In the genomic region with DNA sequence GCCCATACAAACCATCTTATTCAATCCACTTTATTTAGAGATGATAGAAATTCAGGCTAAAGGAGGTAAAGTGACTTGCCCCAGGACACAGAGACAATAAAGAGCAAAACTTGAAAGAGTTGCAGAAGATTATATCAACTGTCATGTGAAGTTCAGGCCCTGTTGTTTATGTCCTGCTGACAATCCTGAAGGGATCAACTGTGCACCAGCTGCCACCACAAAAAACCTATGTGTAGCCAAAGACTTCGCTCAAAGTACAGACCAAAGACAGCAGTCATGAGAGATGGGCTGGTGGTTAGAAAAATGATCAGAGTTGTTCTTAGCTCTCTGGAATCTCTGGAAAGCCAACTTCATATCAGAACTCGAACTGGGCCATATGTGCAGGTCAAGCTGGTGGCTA, we compare ENCODE assay signal across 30 cellular contexts.
"Had no signal": no experiment of that assay in that cellular context is flagged by ENCODE, and none has a peak within 500 bp of the region (broad histone marks: within the 10 kb centered on the region; RNA-seq: fewer than 3 reads in every experiment).

No MANE protein-coding gene starts in this region.

- H3K4me3 ChIP-seq: coronary artery, gastroesophageal sphincter, heart right ventricle had no signal

- ATAC-seq: activated CD4-positive, CD25-positive, alpha-beta regulatory T cell treated with anti-CD3 and anti-CD28 coated beads, Interleukin-2, amount 50 U/mL, for 24 hours; activated CD8-positive, alpha-beta T cell treated with anti-CD3 and anti-CD28 coated beads for 36 hours; activated T-cell treated with anti-CD3 and anti-CD28 coated beads, Interleukin-2, amount 50 U/mL, for 4 hours; activated T-helper 17 cell treated with anti-CD3 and anti-CD28 coated beads, Interleukin-2, amount 50 U/mL, for 72 hours; effector memory CD8-positive, alpha-beta T cell; foreskin keratinocyte; gastroesophageal sphincter; heart right ventricle; T-helper 17 cell had no signal

- FAIRE-seq: astrocyte, bronchial epithelial cell had no signal

- H3K4me1 ChIP-seq: foreskin keratinocyte, gastroesophageal sphincter, heart right ventricle had no signal

- H3K36me3 ChIP-seq: brain microvascular endothelial cell, gastroesophageal sphincter, heart right ventricle, WERI-Rb-1 had no signal

- H3K9me3 ChIP-seq: gastroesophageal sphincter, heart right ventricle had no signal

- H3K27ac ChIP-seq: brain microvascular endothelial cell, coronary artery, epithelial cell of prostate, foreskin keratinocyte, gastroesophageal sphincter, heart right ventricle, WERI-Rb-1 had no signal

- H3K27me3 ChIP-seq: brain microvascular endothelial cell, foreskin keratinocyte, gastroesophageal sphincter, heart right ventricle had no signal

- DNase-seq: activated B cell treated with CpG ODN at 0.5 μM for 24 hours; activated CD4-positive, alpha-beta T cell treated with anti-CD3 and anti-CD28 coated beads for 48 hours; activated CD4-positive, alpha-beta T cell treated with anti-CD3 and anti-CD28 coated beads, Interleukin-2, amount 50 U/mL, for 1 hour; activated CD4-positive, alpha-beta T cell treated with anti-CD3 and anti-CD28 coated beads, Interleukin-2, amount 50 U/mL, for 48 hours; activated CD8-positive, alpha-beta memory T cell treated with anti-CD3 and anti-CD28 coated beads for 24 hours; activated CD8-positive, alpha-beta T cell treated with anti-CD3 and anti-CD28 coated beads for 36 hours; activated effector memory CD4-positive, alpha-beta T cell treated with Interleukin-2 at 50 U/mL for 16 hours; activated gamma-delta T cell treated with Interleukin-2 at 50 U/mL for 16 hours; activated naive CD4-positive, alpha-beta T cell treated with anti-CD3 and anti-CD28 coated beads, Interleukin-2, amount 50 U/mL, for 16 hours; activated naive CD4-positive, alpha-beta T cell treated with Interleukin-2 at 50 U/mL for 16 hours; activated T-cell treated with anti-CD3 and anti-CD28 coated beads, Interleukin-2, amount 50 U/mL, for 4 hours; amniotic stem cell; anterior cingulate cortex; brain microvascular endothelial cell; dermis blood vessel endothelial cell; effector CD4-positive, alpha-beta T cell; effector memory CD8-positive, alpha-beta T cell; foreskin keratinocyte; heart right ventricle; T-helper 1 cell; T-helper 17 cell; T1000; WERI-Rb-1 had no signal
